ENCODE assay signal across 1 cellular context in the genomic region with DNA sequence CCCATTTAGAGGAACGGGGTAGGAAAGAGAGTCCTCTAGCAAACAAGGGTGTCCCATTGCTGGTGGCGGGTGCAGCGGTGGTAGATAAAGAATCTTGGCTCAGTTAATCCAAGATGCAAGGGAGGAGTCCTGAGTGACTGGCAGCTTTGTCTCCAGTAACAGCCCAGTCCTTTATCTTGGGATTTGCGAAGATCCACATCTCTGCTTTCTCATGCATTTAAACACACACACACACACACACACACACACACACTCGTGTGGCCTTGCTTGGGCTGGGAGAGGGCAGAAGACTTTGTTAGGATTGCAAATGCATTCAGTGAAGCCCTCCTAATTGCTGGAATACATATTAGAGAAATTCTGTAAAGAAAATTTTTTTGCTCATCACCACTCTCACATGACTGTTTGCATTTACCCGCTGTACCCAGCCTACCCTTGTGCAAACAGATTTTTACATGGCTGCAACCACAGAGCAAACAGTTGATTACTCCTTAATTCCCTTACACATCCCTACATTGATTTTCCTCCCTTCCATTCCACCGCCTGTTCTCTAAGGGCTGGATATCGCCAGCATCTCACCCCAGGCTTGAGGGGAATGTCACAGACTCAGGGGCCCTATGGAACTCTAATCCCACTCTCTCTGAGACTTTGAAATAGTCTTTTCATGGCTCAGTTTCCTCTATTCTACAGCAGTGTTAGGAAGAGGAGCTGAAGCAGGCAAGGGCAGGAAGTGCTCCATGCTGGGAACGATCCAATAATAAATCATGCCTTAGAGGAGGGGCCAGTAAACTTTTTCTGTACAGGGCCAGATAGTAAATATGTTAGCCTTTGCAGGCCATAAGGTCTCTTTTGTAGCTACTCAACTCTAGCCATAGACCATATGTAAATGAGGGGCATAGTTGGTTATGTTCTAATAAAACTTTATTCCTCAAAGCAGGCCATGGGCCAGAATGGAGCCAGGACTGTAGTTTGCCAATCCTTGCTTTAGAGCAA.
TF ChIP-seq lines count a peak whose summit lies in the region.

No MANE protein-coding gene starts in this region.

TF ChIP-seq in HEK293, 187 proteins besides CTCF, POLR2A, EP300 and RAD21 (continued from another document and continues in another):
- TF ChIP-seq, protein P1, sequence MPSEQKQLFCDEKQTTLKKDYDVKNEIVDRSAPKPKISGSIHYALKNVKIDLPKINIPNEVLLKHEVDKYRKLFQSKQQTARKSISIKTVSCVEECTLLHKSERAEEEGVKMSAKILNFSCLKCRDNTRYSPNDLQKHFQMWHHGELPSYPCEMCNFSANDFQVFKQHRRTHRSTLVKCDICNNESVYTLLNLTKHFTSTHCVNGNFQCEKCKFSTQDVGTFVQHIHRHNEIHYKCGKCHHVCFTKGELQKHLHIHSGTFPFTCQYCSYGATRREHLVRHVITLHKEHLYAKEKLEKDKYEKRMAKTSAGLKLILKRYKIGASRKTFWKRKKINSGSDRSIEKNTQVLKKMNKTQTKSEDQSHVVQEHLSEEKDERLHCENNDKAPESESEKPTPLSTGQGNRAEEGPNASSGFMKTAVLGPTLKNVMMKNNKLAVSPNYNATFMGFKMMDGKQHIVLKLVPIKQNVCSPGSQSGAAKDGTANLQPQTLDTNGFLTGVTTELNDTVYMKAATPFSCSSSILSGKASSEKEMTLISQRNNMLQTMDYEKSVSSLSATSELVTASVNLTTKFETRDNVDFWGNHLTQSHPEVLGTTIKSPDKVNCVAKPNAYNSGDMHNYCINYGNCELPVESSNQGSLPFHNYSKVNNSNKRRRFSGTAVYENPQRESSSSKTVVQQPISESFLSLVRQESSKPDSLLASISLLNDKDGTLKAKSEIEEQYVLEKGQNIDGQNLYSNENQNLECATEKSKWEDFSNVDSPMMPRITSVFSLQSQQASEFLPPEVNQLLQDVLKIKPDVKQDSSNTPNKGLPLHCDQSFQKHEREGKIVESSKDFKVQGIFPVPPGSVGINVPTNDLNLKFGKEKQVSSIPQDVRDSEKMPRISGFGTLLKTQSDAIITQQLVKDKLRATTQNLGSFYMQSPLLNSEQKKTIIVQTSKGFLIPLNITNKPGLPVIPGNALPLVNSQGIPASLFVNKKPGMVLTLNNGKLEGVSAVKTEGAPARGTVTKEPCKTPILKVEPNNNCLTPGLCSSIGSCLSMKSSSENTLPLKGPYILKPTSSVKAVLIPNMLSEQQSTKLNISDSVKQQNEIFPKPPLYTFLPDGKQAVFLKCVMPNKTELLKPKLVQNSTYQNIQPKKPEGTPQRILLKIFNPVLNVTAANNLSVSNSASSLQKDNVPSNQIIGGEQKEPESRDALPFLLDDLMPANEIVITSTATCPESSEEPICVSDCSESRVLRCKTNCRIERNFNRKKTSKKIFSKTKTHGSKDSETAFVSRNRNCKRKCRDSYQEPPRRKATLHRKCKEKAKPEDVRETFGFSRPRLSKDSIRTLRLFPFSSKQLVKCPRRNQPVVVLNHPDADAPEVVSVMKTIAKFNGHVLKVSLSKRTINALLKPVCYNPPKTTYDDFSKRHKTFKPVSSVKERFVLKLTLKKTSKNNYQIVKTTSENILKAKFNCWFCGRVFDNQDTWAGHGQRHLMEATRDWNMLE (tag by site-specific recombination; conservative IDR thresholded peaks at IDR 0.05; ENCODE audit: low read depth) = no peak
- TF ChIP-seq, protein P2, sequence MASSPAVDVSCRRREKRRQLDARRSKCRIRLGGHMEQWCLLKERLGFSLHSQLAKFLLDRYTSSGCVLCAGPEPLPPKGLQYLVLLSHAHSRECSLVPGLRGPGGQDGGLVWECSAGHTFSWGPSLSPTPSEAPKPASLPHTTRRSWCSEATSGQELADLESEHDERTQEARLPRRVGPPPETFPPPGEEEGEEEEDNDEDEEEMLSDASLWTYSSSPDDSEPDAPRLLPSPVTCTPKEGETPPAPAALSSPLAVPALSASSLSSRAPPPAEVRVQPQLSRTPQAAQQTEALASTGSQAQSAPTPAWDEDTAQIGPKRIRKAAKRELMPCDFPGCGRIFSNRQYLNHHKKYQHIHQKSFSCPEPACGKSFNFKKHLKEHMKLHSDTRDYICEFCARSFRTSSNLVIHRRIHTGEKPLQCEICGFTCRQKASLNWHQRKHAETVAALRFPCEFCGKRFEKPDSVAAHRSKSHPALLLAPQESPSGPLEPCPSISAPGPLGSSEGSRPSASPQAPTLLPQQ (tag by site-specific recombination; IDR thresholded peaks at IDR 0.05) = no peak
- TF ChIP-seq KLF9 (tag by site-specific recombination; IDR thresholded peaks at IDR 0.05; ENCODE audit: low read depth) (no peak), ZNF560 (tag by site-specific recombination; IDR thresholded peaks at IDR 0.05; ENCODE audit: borderline replicate concordance) (no peak), ZNF350 (tag by site-specific recombination; IDR thresholded peaks at IDR 0.05) (no peak), ZNF366 (tag by site-specific recombination; conservative IDR thresholded peaks at IDR 0.05) (no peak; the same call in 1 of the 2 replicates), ZNF10 (tag by site-specific recombination; IDR thresholded peaks at IDR 0.05) (no peak), MYNN (tag by site-specific recombination; IDR thresholded peaks at IDR 0.05; ENCODE audit: borderline replicate concordance) (no peak), ZNF596 (tag by site-specific recombination; IDR thresholded peaks at IDR 0.05) (no peak), ZNF248 (tag by site-specific recombination; IDR thresholded peaks at IDR 0.05) (no peak), ZNF510 (tag by site-specific recombination; IDR thresholded peaks at IDR 0.05; ENCODE audit: insufficient replicate concordance) (no peak), ZEB2 (tag by site-specific recombination; IDR thresholded peaks at IDR 0.05) (peak; percentile 43; the same call in 1 of the 2 replicates), ZNF112 (tag by site-specific recombination; IDR thresholded peaks at IDR 0.05) (no peak), GLI4 (tag by site-specific recombination; IDR thresholded peaks at IDR 0.05) (no peak), SCRT1 (tag by site-specific recombination; IDR thresholded peaks at IDR 0.05; ENCODE audit: borderline replicate concordance) (no peak), IKZF3 (tag by site-specific recombination; IDR thresholded peaks at IDR 0.05) (peak; percentile 84), ZNF549 (tag by site-specific recombination; IDR thresholded peaks at IDR 0.05) (no peak), ZNF23 (tag by site-specific recombination; IDR thresholded peaks at IDR 0.05; ENCODE audit: borderline replicate concordance) (no peak), FEZF1 (tag by site-specific recombination; IDR thresholded peaks at IDR 0.05) (peak; percentile 39; the same call in 1 of the 2 replicates), HOXC10 (CRISPR knock-in tag; IDR thresholded peaks at IDR 0.05) (no peak), ZFP3 (tag by site-specific recombination; IDR thresholded peaks at IDR 0.05; ENCODE audit: low read depth) (no peak), ZFP41 (tag by site-specific recombination; IDR thresholded peaks at IDR 0.05; ENCODE audit: borderline replicate concordance) (no peak), WT1 (tag by site-specific recombination; IDR thresholded peaks at IDR 0.05) (peak; percentile 94), ZNF433 (tag by site-specific recombination; IDR thresholded peaks at IDR 0.05; ENCODE audit: low read depth) (no peak), ZNF660 (tag by site-specific recombination; IDR thresholded peaks at IDR 0.05) (no peak)
- TF ChIP-seq, protein P3, sequence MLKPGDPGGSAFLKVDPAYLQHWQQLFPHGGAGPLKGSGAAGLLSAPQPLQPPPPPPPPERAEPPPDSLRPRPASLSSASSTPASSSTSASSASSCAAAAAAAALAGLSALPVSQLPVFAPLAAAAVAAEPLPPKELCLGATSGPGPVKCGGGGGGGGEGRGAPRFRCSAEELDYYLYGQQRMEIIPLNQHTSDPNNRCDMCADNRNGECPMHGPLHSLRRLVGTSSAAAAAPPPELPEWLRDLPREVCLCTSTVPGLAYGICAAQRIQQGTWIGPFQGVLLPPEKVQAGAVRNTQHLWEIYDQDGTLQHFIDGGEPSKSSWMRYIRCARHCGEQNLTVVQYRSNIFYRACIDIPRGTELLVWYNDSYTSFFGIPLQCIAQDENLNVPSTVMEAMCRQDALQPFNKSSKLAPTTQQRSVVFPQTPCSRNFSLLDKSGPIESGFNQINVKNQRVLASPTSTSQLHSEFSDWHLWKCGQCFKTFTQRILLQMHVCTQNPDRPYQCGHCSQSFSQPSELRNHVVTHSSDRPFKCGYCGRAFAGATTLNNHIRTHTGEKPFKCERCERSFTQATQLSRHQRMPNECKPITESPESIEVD (tag by site-specific recombination; IDR thresholded peaks at IDR 0.05) = peak; percentile 63
- TF ChIP-seq, protein P4, sequence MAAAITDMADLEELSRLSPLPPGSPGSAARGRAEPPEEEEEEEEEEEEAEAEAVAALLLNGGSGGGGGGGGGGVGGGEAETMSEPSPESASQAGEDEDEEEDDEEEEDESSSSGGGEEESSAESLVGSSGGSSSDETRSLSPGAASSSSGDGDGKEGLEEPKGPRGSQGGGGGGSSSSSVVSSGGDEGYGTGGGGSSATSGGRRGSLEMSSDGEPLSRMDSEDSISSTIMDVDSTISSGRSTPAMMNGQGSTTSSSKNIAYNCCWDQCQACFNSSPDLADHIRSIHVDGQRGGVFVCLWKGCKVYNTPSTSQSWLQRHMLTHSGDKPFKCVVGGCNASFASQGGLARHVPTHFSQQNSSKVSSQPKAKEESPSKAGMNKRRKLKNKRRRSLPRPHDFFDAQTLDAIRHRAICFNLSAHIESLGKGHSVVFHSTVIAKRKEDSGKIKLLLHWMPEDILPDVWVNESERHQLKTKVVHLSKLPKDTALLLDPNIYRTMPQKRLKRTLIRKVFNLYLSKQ (tag by site-specific recombination; IDR thresholded peaks at IDR 0.05; ENCODE audit: borderline replicate concordance) = no peak
- TF ChIP-seq, protein P5, sequence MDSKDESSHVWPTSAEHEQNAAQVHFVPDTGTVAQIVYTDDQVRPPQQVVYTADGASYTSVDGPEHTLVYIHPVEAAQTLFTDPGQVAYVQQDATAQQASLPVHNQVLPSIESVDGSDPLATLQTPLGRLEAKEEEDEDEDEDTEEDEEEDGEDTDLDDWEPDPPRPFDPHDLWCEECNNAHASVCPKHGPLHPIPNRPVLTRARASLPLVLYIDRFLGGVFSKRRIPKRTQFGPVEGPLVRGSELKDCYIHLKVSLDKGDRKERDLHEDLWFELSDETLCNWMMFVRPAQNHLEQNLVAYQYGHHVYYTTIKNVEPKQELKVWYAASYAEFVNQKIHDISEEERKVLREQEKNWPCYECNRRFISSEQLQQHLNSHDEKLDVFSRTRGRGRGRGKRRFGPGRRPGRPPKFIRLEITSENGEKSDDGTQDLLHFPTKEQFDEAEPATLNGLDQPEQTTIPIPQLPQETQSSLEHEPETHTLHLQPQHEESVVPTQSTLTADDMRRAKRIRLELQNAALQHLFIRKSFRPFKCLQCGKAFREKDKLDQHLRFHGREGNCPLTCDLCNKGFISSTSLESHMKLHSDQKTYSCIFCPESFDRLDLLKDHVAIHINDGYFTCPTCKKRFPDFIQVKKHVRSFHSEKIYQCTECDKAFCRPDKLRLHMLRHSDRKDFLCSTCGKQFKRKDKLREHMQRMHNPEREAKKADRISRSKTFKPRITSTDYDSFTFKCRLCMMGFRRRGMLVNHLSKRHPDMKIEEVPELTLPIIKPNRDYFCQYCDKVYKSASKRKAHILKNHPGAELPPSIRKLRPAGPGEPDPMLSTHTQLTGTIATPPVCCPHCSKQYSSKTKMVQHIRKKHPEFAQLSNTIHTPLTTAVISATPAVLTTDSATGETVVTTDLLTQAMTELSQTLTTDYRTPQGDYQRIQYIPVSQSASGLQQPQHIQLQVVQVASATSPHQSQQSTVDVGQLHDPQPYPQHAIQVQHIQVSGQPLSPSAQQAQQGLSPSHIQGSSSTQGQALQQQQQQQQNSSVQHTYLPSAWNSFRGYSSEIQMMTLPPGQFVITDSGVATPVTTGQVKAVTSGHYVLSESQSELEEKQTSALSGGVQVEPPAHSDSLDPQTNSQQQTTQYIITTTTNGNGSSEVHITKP (tag by site-specific recombination; IDR thresholded peaks at IDR 0.05) = peak; percentile 1; the same call in 1 of the 2 replicates
- TF ChIP-seq, protein P6, sequence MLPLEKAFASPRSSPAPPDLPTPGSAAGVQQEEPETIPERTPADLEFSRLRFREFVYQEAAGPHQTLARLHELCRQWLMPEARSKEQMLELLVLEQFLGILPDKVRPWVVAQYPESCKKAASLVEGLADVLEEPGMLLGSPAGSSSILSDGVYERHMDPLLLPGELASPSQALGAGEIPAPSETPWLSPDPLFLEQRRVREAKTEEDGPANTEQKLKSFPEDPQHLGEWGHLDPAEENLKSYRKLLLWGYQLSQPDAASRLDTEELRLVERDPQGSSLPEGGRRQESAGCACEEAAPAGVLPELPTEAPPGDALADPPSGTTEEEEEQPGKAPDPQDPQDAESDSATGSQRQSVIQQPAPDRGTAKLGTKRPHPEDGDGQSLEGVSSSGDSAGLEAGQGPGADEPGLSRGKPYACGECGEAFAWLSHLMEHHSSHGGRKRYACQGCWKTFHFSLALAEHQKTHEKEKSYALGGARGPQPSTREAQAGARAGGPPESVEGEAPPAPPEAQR (tag by site-specific recombination; IDR thresholded peaks at IDR 0.05) = no peak
- TF ChIP-seq, protein P7, sequence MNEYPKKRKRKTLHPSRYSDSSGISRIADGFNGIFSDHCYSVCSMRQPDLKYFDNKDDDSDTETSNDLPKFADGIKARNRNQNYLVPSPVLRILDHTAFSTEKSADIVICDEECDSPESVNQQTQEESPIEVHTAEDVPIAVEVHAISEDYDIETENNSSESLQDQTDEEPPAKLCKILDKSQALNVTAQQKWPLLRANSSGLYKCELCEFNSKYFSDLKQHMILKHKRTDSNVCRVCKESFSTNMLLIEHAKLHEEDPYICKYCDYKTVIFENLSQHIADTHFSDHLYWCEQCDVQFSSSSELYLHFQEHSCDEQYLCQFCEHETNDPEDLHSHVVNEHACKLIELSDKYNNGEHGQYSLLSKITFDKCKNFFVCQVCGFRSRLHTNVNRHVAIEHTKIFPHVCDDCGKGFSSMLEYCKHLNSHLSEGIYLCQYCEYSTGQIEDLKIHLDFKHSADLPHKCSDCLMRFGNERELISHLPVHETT (tag by site-specific recombination; IDR thresholded peaks at IDR 0.05) = no peak
- TF ChIP-seq, protein P8, sequence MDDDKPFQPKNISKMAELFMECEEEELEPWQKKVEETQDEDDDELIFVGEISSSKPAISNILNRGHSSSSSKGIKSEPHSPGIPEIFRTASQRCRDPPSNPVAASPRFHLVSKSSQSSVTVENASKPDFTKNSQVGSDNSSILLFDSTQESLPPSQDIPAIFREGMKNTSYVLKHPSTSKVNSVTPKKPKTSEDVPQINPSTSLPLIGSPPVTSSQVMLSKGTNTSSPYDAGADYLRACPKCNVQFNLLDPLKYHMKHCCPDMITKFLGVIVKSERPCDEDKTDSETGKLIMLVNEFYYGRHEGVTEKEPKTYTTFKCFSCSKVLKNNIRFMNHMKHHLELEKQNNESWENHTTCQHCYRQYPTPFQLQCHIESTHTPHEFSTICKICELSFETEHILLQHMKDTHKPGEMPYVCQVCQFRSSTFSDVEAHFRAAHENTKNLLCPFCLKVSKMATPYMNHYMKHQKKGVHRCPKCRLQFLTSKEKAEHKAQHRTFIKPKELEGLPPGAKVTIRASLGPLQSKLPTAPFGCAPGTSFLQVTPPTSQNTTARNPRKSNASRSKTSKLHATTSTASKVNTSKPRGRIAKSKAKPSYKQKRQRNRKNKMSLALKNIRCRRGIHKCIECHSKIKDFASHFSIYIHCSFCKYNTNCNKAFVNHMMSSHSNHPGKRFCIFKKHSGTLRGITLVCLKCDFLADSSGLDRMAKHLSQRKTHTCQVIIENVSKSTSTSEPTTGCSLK (tag by site-specific recombination; IDR thresholded peaks at IDR 0.05) = no peak
